ENCODE assay signal across 8 cellular contexts in genomic region chrX:10597871-10598270, GRCh38. TPM values are rescaled to one million over a fixed set of nuclear protein-coding genes. Genes with fewer than 3 reads are reported as not detected.
DNase-seq lines count a peak whose midpoint lies in the region; ATAC-seq and TF ChIP-seq lines count a peak whose summit lies in the region.

No MANE protein-coding gene starts in this region.

- H3K4me3 Mint-ChIP-seq in natural killer cell treated with Interleukin-12 subunit alpha and Interleukin-12 subunit beta and Interleukin-15 and Interleukin-18, amount 100 ng/mL, for 72 hours: no peak overlapping the region

- H3K9ac ChIP-seq in GM23248: no peak overlapping the region

- no peaks in the 10 kb centered on the region for H3K9me2 ChIP-seq in GM23248 (ENCODE audit: insufficient read depth)

- no peak overlapping the region for H3K4me2 ChIP-seq in GM23248 (ENCODE audit: unreplicated experiment)

- H3F3A ChIP-seq in GM23248 (ENCODE audit: insufficient read depth): no peaks in the 10 kb centered on the region

- CTCF ChIA-PET in AG04450 (lab: Charles Lee): interaction anchor here (0.9 to 2.4 kb wide), 2 partner anchors 85 to 408 kb away, joined by 3 to 11 read pairs; no protein-coding TSS in a partner anchor

- intact Hi-C loops in right cardiac atrium (cut with DNase I): no loop called here

- H3K79me2 ChIP-seq in GM23248 (ENCODE audit: insufficient read depth): no peaks in the 10 kb centered on the region

- 100% methylated on average over 1 of the region's 1 CpG for WGBS in GM23248 (ENCODE audit: low coverage in 1 of 2, low lambda C conversion rate in 2 of 2, missing lambda C conversion rate in 2 of 2), 2 experiments
- WGBS in right cardiac atrium: 88% methylated on average over 1 of the region's 1 CpG

- no peaks in the 10 kb centered on the region for H3K36me3 Mint-ChIP-seq in natural killer cell treated with Interleukin-12 subunit alpha and Interleukin-12 subunit beta and Interleukin-15 and Interleukin-18, amount 100 ng/mL, for 72 hours

- no peaks in the 10 kb centered on the region for H4K20me1 ChIP-seq in GM23248 (ENCODE audit: insufficient read depth)

- H2AFZ ChIP-seq in GM23248: no peak overlapping the region

- H3K4me1 ChIP-seq in GM23248 (ENCODE audit: insufficient read depth) (no peaks in the 10 kb centered on the region), RWPE2 (ENCODE audit: insufficient read depth, poor library complexity, severe bottlenecking) (no peaks in the 10 kb centered on the region), right cardiac atrium (ENCODE audit: control insufficient read depth, insufficient read depth, low read length) (peaks cover 8% of the 10 kb centered on the region)

- no peaks in the 10 kb centered on the region for H3K9me3 Mint-ChIP-seq in natural killer cell treated with Interleukin-12 subunit alpha and Interleukin-12 subunit beta and Interleukin-15 and Interleukin-18, amount 100 ng/mL, for 72 hours

- H3K4me1 Mint-ChIP-seq in natural killer cell treated with Interleukin-12 subunit alpha and Interleukin-12 subunit beta and Interleukin-15 and Interleukin-18, amount 100 ng/mL, for 72 hours (ENCODE audit: low read depth in 2 of 2): no peaks in the 10 kb centered on the region

- H3K27me3 Mint-ChIP-seq in natural killer cell treated with Interleukin-12 subunit alpha and Interleukin-12 subunit beta and Interleukin-15 and Interleukin-18, amount 100 ng/mL, for 72 hours: peaks cover 0 to 2% of the 10 kb centered on the region in 2 donors

- TF ChIP-seq CTCF in AG04450 (IDR thresholded peaks at IDR 0.05; ENCODE audit: low read depth, low read length) (peak; percentile 49), RWPE2 (IDR thresholded peaks at IDR 0.05; ENCODE audit: poor library complexity, severe bottlenecking) (peak; percentile 54)

- no peak overlapping the region for H3K27ac ChIP-seq in AG04450 (ENCODE audit: low read depth, low read length)
- no peak overlapping the region for H3K27ac ChIP-seq in GM23248
- H3K27ac ChIP-seq in RWPE2 (ENCODE audit: poor library complexity, severe bottlenecking): no peak overlapping the region
- H3K27ac ChIP-seq in right cardiac atrium (ENCODE audit: low read length): peak overlapping the region; percentile 27

- POLR2A ChIA-PET in AG04450 (lab: Yijun Ruan, JAX): no interaction called here

- H3K36me3 ChIP-seq in GM23248 (ENCODE audit: low read depth): no peaks in the 10 kb centered on the region
- no peaks in the 10 kb centered on the region for H3K36me3 ChIP-seq in RWPE2 (ENCODE audit: low read depth)

- H3K4me3 ChIP-seq in AG04450 (ENCODE audit: low read depth, low read length): no peak overlapping the region
- no peak overlapping the region for H3K4me3 ChIP-seq in GM23248
- no peak overlapping the region for H3K4me3 ChIP-seq in RWPE2 (ENCODE audit: severe bottlenecking)
- no peak overlapping the region for H3K4me3 ChIP-seq in right cardiac atrium (ENCODE audit: low read length)

- H3K27me3 ChIP-seq in AG04450 (ENCODE audit: control insufficient read depth, insufficient read depth, low read length): no peaks in the 10 kb centered on the region
- no peaks in the 10 kb centered on the region for H3K27me3 ChIP-seq in GM23248 (replicated peaks; ENCODE audit: insufficient read depth)
- no peaks in the 10 kb centered on the region for H3K27me3 ChIP-seq in RWPE2 (ENCODE audit: insufficient read depth, poor library complexity, severe bottlenecking)
- no peaks in the 10 kb centered on the region for H3K27me3 ChIP-seq in right cardiac atrium (ENCODE audit: control insufficient read depth, insufficient read depth)

- H3K27ac Mint-ChIP-seq in natural killer cell treated with Interleukin-12 subunit alpha and Interleukin-12 subunit beta and Interleukin-15 and Interleukin-18, amount 100 ng/mL, for 72 hours: no peak overlapping the region

- H3K9me3 ChIP-seq in AG04450 (ENCODE audit: control insufficient read depth, insufficient read depth, low read length) (no peaks in the 10 kb centered on the region), GM23248 (ENCODE audit: low read depth) (no peaks in the 10 kb centered on the region), RWPE2 (ENCODE audit: severe bottlenecking) (no peaks in the 10 kb centered on the region), right cardiac atrium (ENCODE audit: control insufficient read depth, low read length) (no peaks in the 10 kb centered on the region)

- DNase-seq in AG04450 (ENCODE audit: low read depth, low spot score) (no peak), GM23248 (peak; percentile 57), RWPE2 (ENCODE audit: low spot score) (no peak), right cardiac atrium (peak in 1 of 3 donors; percentile 43), NCI-H510A (lab: John Stamatoyannopoulos, UW) (no peak), activated gamma-delta T cell (lab: John Stamatoyannopoulos, UW) (no peak), OCI-M2 (lab: John Stamatoyannopoulos, UW; ENCODE audit: unreplicated experiment) (no peak)
- DNase-seq in natural killer cell treated with Interleukin-12 subunit alpha and Interleukin-12 subunit beta and Interleukin-15 and Interleukin-18, amount 100 ng/mL, for 72 hours (ENCODE audit: low spot score): no peak

- in situ Hi-C loops in GM23248 (cut with MboI): no loop called here

- ATAC-seq in RWPE2 (ENCODE audit: low read depth) (peak; percentile 40; the same call in 1 of the 3 replicates), right cardiac atrium (peak in 1 of 2 donors; percentile 49)
- no peak for ATAC-seq in natural killer cell treated with Interleukin-12 subunit alpha and Interleukin-12 subunit beta and Interleukin-15 and Interleukin-18, amount 100 ng/mL, for 72 hours

RNA-seq across cellular contexts. Expression of gene MID1, which starts 22.5 kb away (rescaled TPM):
- polyA plus RNA-seq in AG04450 (2011; rRNA removed) (37.5 and 42.0 TPM in 2 replicates), GM23248 (2016; fragmentation: Nextera tagmentation; extraction: Ambion mirVana) (5.9 and 6.5 TPM in 2 replicates), right cardiac atrium (4.1 TPM)
- polyA minus RNA-seq in AG04450 (2011; rRNA and poly(A)+ RNA removed): 65.2 and 80.6 TPM in 2 replicates
- 5.1 and 5.6 TPM in 2 replicates for total RNA-seq in GM23248 (2014; rRNA removed; shearing (Covaris generic))
- total RNA-seq in right cardiac atrium: 10 to 100 TPM; 20.1 to 39.9 (median 23.1) TPM
- under 1 TPM in 1 of 2 donors, not detected in 1; 0.36 TPM for total RNA-seq in natural killer cell treated with Interleukin-12 subunit alpha and Interleukin-12 subunit beta and Interleukin-15 and Interleukin-18, amount 100 ng/mL, for 72 hours
